34 cellular contexts compared by ENCODE assay signal in the genomic region with DNA sequence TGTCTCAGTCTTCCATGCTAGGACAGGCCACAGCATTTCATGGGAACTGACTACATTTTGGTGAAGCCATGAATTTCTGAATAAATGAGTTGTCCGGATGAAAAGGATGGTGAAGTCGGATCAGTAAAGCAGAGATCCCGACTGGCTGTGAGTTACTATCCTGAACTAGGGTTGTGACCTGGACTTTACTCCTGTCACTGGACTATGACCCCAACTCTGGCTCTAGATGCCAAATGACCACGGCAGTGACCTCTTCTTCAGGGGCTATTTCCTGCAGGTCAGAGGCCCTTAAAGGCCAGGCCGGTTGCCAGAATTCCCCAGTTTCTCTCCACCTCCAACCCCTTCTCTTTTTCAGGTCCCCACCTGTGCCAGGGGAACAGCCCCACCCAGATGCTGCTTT. TPM values are rescaled to one million over a fixed set of nuclear protein-coding genes. Genes with fewer than 3 reads are reported as not detected.
"Had no signal": no experiment of that assay in that cellular context is flagged by ENCODE, and none has a peak within 500 bp of the region (broad histone marks: within the 10 kb centered on the region; RNA-seq: fewer than 3 reads in every experiment).

No MANE protein-coding gene starts in this region.

- H3K9me3 Mint-ChIP-seq: activated CD8-positive, alpha-beta T cell treated with anti-CD3 and anti-CD28 coated beads for 36 hours; activated naive CD4-positive, alpha-beta T cell treated with anti-CD3 and anti-CD28 coated beads, Interleukin-2, amount 50 U/mL, for 24 hours; activated T-cell treated with anti-CD3 and anti-CD28 coated beads, Interleukin-2, amount 50 U/mL, for 4 hours; activated T-helper 2 cell treated with anti-CD3 and anti-CD28 coated beads, Interferon-gamma antibody, Interleukin-2, Interleukin-4, amounts not matched to agents 10 μg/mL and 5 μg/mL and 100 μg/mL, durations not matched to agents 14 hours and 24 hours and 36 hours; brain; effector memory CD8-positive, alpha-beta T cell; natural killer cell treated with Interleukin-12 subunit alpha and Interleukin-12 subunit beta and Interleukin-15 and Interleukin-18, amount 100 ng/mL, for 72 hours; stimulated activated effector memory CD8-positive, alpha-beta T cell treated with anti-CD3 and anti-CD28 coated beads, Interleukin-12 subunit alpha, Interleukin-12 subunit beta, amount 100 ng/mL, for 72 hours had no signal

- H3K9me3 ChIP-seq: ascending aorta, lower lobe of right lung, mucosa of descending colon, SK-N-SH, stomach, thyroid gland had no signal

- ATAC-seq: activated CD4-positive, CD25-positive, alpha-beta regulatory T cell treated with anti-CD3 and anti-CD28 coated beads, Interleukin-2, amount 50 U/mL, for 24 hours; activated CD8-positive, alpha-beta T cell treated with anti-CD3 and anti-CD28 coated beads for 36 hours; activated T-cell treated with anti-CD3 and anti-CD28 coated beads, Interleukin-2, amount 50 U/mL, for 4 hours; effector memory CD8-positive, alpha-beta T cell; left colon; lower lobe of right lung; mucosa of descending colon; natural killer cell treated with Interleukin-12 subunit alpha and Interleukin-12 subunit beta and Interleukin-15 and Interleukin-18, amount 100 ng/mL, for 72 hours; right cardiac atrium; T-helper 17 cell had no signal

- H3K4me3 ChIP-seq: ascending aorta, cardiac muscle cell, lower lobe of right lung, mucosa of descending colon, stomach, thyroid gland had no signal

- H3K36me3 Mint-ChIP-seq: activated naive CD4-positive, alpha-beta T cell treated with anti-CD3 and anti-CD28 coated beads, Interleukin-2, amount 50 U/mL, for 24 hours; brain; natural killer cell treated with Interleukin-12 subunit alpha and Interleukin-12 subunit beta and Interleukin-15 and Interleukin-18, amount 100 ng/mL, for 72 hours; stimulated activated effector memory CD8-positive, alpha-beta T cell treated with anti-CD3 and anti-CD28 coated beads, Interleukin-12 subunit alpha, Interleukin-12 subunit beta, amount 100 ng/mL, for 72 hours had no signal

- H3K27me3 ChIP-seq: ascending aorta, stomach, thyroid gland had no signal

- H3K4me1 ChIP-seq: ascending aorta had no signal

- DNase-seq: activated CD4-positive, alpha-beta T cell treated with anti-CD3 and anti-CD28 coated beads for 48 hours; activated CD8-positive, alpha-beta T cell treated with anti-CD3 and anti-CD28 coated beads for 36 hours; activated T-cell treated with anti-CD3 and anti-CD28 coated beads, Interleukin-2, amount 50 U/mL, for 4 hours; cortex of kidney; effector memory CD8-positive, alpha-beta T cell; foreskin fibroblast; head of caudate nucleus; hippocampal formation; kidney; lower lobe of right lung; mesendoderm; mucosa of descending colon; right cardiac atrium; SK-N-SH; stimulated activated CD4-positive, alpha-beta T cell treated with anti-CD3 and anti-CD28 coated beads, Interleukin-12 subunit alpha, Interleukin-12 subunit beta, amount 100 ng/mL, for 4 hours; stimulated activated CD4-positive, alpha-beta T cell treated with anti-CD3 and anti-CD28 coated beads, Interleukin-4, amount 100 ng/mL, for 1 hour; stomach; SW 1271; T-helper 17 cell; T1000; thyroid gland; WERI-Rb-1 had no signal

- H3K4me1 Mint-ChIP-seq: brain had no signal

- H3K36me3 ChIP-seq: ascending aorta, cardiac muscle cell, lower lobe of right lung, stomach, thyroid gland, WERI-Rb-1 had no signal

- H3K27ac ChIP-seq: ascending aorta, cardiac muscle cell, stomach, thyroid gland, WERI-Rb-1 had no signal

- H3K4me3 Mint-ChIP-seq: activated CD8-positive, alpha-beta T cell treated with anti-CD3 and anti-CD28 coated beads for 36 hours; activated naive CD4-positive, alpha-beta T cell treated with anti-CD3 and anti-CD28 coated beads, Interleukin-2, amount 50 U/mL, for 24 hours; activated T-cell treated with anti-CD3 and anti-CD28 coated beads, Interleukin-2, amount 50 U/mL, for 4 hours; brain; effector memory CD8-positive, alpha-beta T cell; natural killer cell treated with Interleukin-12 subunit alpha and Interleukin-12 subunit beta and Interleukin-15 and Interleukin-18, amount 100 ng/mL, for 72 hours; stimulated activated effector memory CD8-positive, alpha-beta T cell treated with anti-CD3 and anti-CD28 coated beads, Interleukin-12 subunit alpha, Interleukin-12 subunit beta, amount 100 ng/mL, for 72 hours; T-helper 17 cell had no signal

- H3K27me3 Mint-ChIP-seq: activated CD8-positive, alpha-beta T cell treated with anti-CD3 and anti-CD28 coated beads for 36 hours; activated naive CD4-positive, alpha-beta T cell treated with anti-CD3 and anti-CD28 coated beads, Interleukin-2, amount 50 U/mL, for 24 hours; natural killer cell treated with Interleukin-12 subunit alpha and Interleukin-12 subunit beta and Interleukin-15 and Interleukin-18, amount 100 ng/mL, for 72 hours; T-helper 17 cell had no signal

- H3K27ac Mint-ChIP-seq: activated CD8-positive, alpha-beta T cell treated with anti-CD3 and anti-CD28 coated beads for 36 hours; activated naive CD4-positive, alpha-beta T cell treated with anti-CD3 and anti-CD28 coated beads, Interleukin-2, amount 50 U/mL, for 24 hours; activated T-helper 2 cell treated with anti-CD3 and anti-CD28 coated beads, Interferon-gamma antibody, Interleukin-2, Interleukin-4, amounts not matched to agents 10 μg/mL and 5 μg/mL and 100 μg/mL, durations not matched to agents 14 hours and 24 hours and 36 hours; brain; effector memory CD8-positive, alpha-beta T cell; natural killer cell treated with Interleukin-12 subunit alpha and Interleukin-12 subunit beta and Interleukin-15 and Interleukin-18, amount 100 ng/mL, for 72 hours; T-helper 17 cell had no signal

RNA-seq across cellular contexts. Expression of a gene that starts 1.7 kb away (rescaled TPM):
- total RNA-seq: activated CD8-positive, alpha-beta T cell treated with anti-CD3 and anti-CD28 coated beads for 36 hours; activated T-helper 2 cell treated with anti-CD3 and anti-CD28 coated beads, Interferon-gamma antibody, Interleukin-2, Interleukin-4, amounts not matched to agents 10 μg/mL and 5 μg/mL and 100 μg/mL, durations not matched to agents 14 hours and 24 hours and 36 hours; ascending aorta; cardiac muscle cell; cerebellum; natural killer cell treated with Interleukin-12 subunit alpha and Interleukin-12 subunit beta and Interleukin-15 and Interleukin-18, amount 100 ng/mL, for 72 hours; right cardiac atrium; T-helper 17 cell had no signal

RNA-seq across cellular contexts. Expression of a gene that starts 7.1 kb away (rescaled TPM):
- total RNA-seq: activated T-helper 2 cell treated with anti-CD3 and anti-CD28 coated beads, Interferon-gamma antibody, Interleukin-2, Interleukin-4, amounts not matched to agents 10 μg/mL and 5 μg/mL and 100 μg/mL, durations not matched to agents 14 hours and 24 hours and 36 hours had no signal

RNA-seq across cellular contexts. Expression of a gene that starts 21.4 kb away (rescaled TPM):
- total RNA-seq: cardiac muscle cell, endothelial cell of umbilical vein, myocyte had no signal
